8 cellular contexts compared by ENCODE assay signal in genomic region chr1:217630711-217631591, GRCh38. TPM values are rescaled to one million over a fixed set of nuclear protein-coding genes. Genes with fewer than 3 reads are reported as not detected.
DNase-seq lines count a peak whose midpoint lies in the region; ATAC-seq and TF ChIP-seq lines count a peak whose summit lies in the region.

Gene GPATCH2, minus strand, starts transcription at chr1:217631090. Its CDS starts 119 bp downstream, at chr1:217630971.
Gene SPATA17, plus strand, starts transcription at chr1:217631344. Its CDS starts 35 bp downstream, at chr1:217631379.

- DNase-seq in BE2C (peak; percentile 84), NCI-H446 treated with DMSO at 0.1 percent for 48 hours (lab: John Stamatoyannopoulos, UW) (peak; percentile 87), choroid plexus epithelial cell (ENCODE audit: low read depth) (peak; percentile 95), kidney tubule cell (ENCODE audit: low spot score) (peak; percentile 92)
- peak; percentile 37 to 53 for DNase-seq in activated CD4-positive, alpha-beta T cell treated with anti-CD3 and anti-CD28 coated beads for 24 hours (ENCODE audit: low read depth in 2 of 2)
- peak; percentile 42 to 54 (median 50) for DNase-seq in stimulated activated CD4-positive, alpha-beta T cell treated with anti-CD3 and anti-CD28 coated beads, Interleukin-1b, Interleukin-23, amount 100 ng/mL, for 24 hours (ENCODE audit: low read depth in 4 of 4, low spot score in 1 of 4)

- peak; percentile 82 for TF ChIP-seq POLR2A in GM19099 (IDR thresholded peaks at IDR 0.05; ENCODE audit: extremely low read depth, insufficient read length, low read depth)

- no peaks in the 10 kb centered on the region for H3K9me3 ChIP-seq in BE2C

- H3K4me3 ChIP-seq in BE2C (ENCODE audit: low read depth, low read length), result peak within 1 kb of the TSS; percentile 92
- H3K4me3 ChIP-seq in choroid plexus epithelial cell (ENCODE audit: low read depth, low read length), result peak within 1 kb of the TSS; percentile 84

- TF ChIP-seq CTCF in BE2C (IDR thresholded peaks at IDR 0.05; ENCODE audit: low read depth, low read length), result peak; percentile 32
- TF ChIP-seq CTCF in choroid plexus epithelial cell (conservative IDR thresholded peaks at IDR 0.05; ENCODE audit: low read depth, low read length), result peak; percentile 45

- peak; percentile 97 for ATAC-seq in HG03378 (IDR thresholded peaks at IDR 0.05; ENCODE audit: unreplicated experiment)

- no peaks in the 10 kb centered on the region for H3K36me3 ChIP-seq in BE2C

- peaks cover 4% of the 10 kb centered on the region; the same call in 1 of the 2 replicates for H3K4me1 ChIP-seq in BE2C

- H3K27me3 ChIP-seq in BE2C, result no peaks in the 10 kb centered on the region

RNA-seq across cellular contexts. Expression of gene GPATCH2, which starts in this region (rescaled TPM):
- polyA plus RNA-seq in BE2C (2012; ENCODE audit: insufficient read depth, insufficient read length, low read depth), result 5.9 TPM

RNA-seq across cellular contexts. Expression of gene SPATA17, which starts in this region (rescaled TPM):
- polyA plus RNA-seq in BE2C (2012; ENCODE audit: insufficient read depth, insufficient read length, low read depth), result 0.71 TPM

Comparison
In these comparisons a context has a peak if more than half of its experiments do, and no peak if none do; other contexts are left out.
1. Peak in every context shown above with its lines: DNase-seq, ATAC-seq and H3K4me3 ChIP-seq.
2. DNase-seq: peak in every context shown above with its lines; median percentile 95 in choroid plexus epithelial cell; 92 in kidney tubule cell; 87 in NCI-H446 treated with DMSO at 0.1 percent for 48 hours; 84 in BE2C; 50 in stimulated activated CD4-positive, alpha-beta T cell treated with anti-CD3 and anti-CD28 coated beads, Interleukin-1b, Interleukin-23, amount 100 ng/mL, for 24 hours; 45 in activated CD4-positive, alpha-beta T cell treated with anti-CD3 and anti-CD28 coated beads for 24 hours.